Comparison of ENCODE assay signal across 22 cellular contexts in genomic region chr13:72293206-72293605, GRCh38.
"Had no signal": no experiment of that assay in that cellular context is flagged by ENCODE, and none has a peak within 500 bp of the region (broad histone marks: within the 10 kb centered on the region; RNA-seq: fewer than 3 reads in every experiment).

No MANE protein-coding gene starts in this region.

- H3K36me3 Mint-ChIP-seq: activated naive CD4-positive, alpha-beta T cell treated with anti-CD3 and anti-CD28 coated beads, Interleukin-2, amount 10 ng/mL, durations not matched to agents 7 days and 5 days had no signal

- H3K27me3 Mint-ChIP-seq: activated naive CD4-positive, alpha-beta T cell treated with anti-CD3 and anti-CD28 coated beads, Interleukin-2, amount 10 ng/mL, durations not matched to agents 7 days and 5 days; dendritic cell treated with granulocyte-macrophage colony-stimulating factor and Interleukin-4, amounts not matched to agents 40 ng/mL and 50 ng/mL, for 4 days; naive thymus-derived CD8-positive, alpha-beta T cell; stimulated activated naive CD8-positive, alpha-beta T cell treated with anti-CD3 and anti-CD28 coated beads, Interleukin-15, Interleukin-2, amounts not matched to agents 100 ng/mL and 50 ng/mL, for 24 hours had no signal

- H3K27ac Mint-ChIP-seq: activated naive CD4-positive, alpha-beta T cell treated with anti-CD3 and anti-CD28 coated beads, Interleukin-2, amount 10 ng/mL, durations not matched to agents 7 days and 5 days; dendritic cell treated with granulocyte-macrophage colony-stimulating factor and Interleukin-4, amounts not matched to agents 40 ng/mL and 50 ng/mL, for 4 days; immature natural killer cell; naive thymus-derived CD8-positive, alpha-beta T cell; stimulated activated naive CD8-positive, alpha-beta T cell treated with anti-CD3 and anti-CD28 coated beads, Interleukin-15, Interleukin-2, amounts not matched to agents 100 ng/mL and 50 ng/mL, for 24 hours; T-helper 1 cell treated with Interleukin-12 subunit alpha and Interleukin-12 subunit beta and Interleukin-4 antibody, amounts not matched to agents 30 μg/mL and 1 μg/mL, for 36 hours had no signal

- H3K4me3 ChIP-seq: ovary, psoas muscle, tibial nerve, uterus had no signal

- ATAC-seq: naive thymus-derived CD8-positive, alpha-beta T cell; psoas muscle; right cardiac atrium had no signal

- H3K4me3 Mint-ChIP-seq: activated naive CD4-positive, alpha-beta T cell treated with anti-CD3 and anti-CD28 coated beads, Interleukin-2, amount 10 ng/mL, durations not matched to agents 7 days and 5 days; dendritic cell treated with granulocyte-macrophage colony-stimulating factor and Interleukin-4, amounts not matched to agents 40 ng/mL and 50 ng/mL, for 4 days; immature natural killer cell; naive thymus-derived CD8-positive, alpha-beta T cell; stimulated activated naive CD8-positive, alpha-beta T cell treated with anti-CD3 and anti-CD28 coated beads, Interleukin-15, Interleukin-2, amounts not matched to agents 100 ng/mL and 50 ng/mL, for 24 hours; T-helper 1 cell treated with Interleukin-12 subunit alpha and Interleukin-12 subunit beta and Interleukin-4 antibody, amounts not matched to agents 30 μg/mL and 1 μg/mL, for 36 hours had no signal

- H3K4me1 Mint-ChIP-seq: activated naive CD4-positive, alpha-beta T cell treated with anti-CD3 and anti-CD28 coated beads, Interleukin-2, amount 10 ng/mL, durations not matched to agents 7 days and 5 days; naive thymus-derived CD8-positive, alpha-beta T cell had no signal

- DNase-seq: activated CD4-positive, alpha-beta T cell treated with anti-CD3 and anti-CD28 coated beads, Interleukin-2, amount 50 U/mL, for 1 hour; activated CD4-positive, CD25-positive, alpha-beta regulatory T cell treated with anti-CD3 and anti-CD28 coated beads, Interleukin-2, amount 50 U/mL, for 72 hours; activated CD8-positive, alpha-beta memory T cell treated with anti-CD3 and anti-CD28 coated beads for 24 hours; activated CD8-positive, alpha-beta memory T cell treated with anti-CD3 and anti-CD28 coated beads, Interleukin-2, amount 50 U/mL, for 48 hours; activated effector memory CD4-positive, alpha-beta T cell treated with Interleukin-2 at 50 U/mL for 16 hours; activated naive CD4-positive, alpha-beta T cell treated with anti-CD3 and anti-CD28 coated beads, Interleukin-2, amount 10 ng/mL, durations not matched to agents 7 days and 5 days; activated T-cell treated with anti-CD3 and anti-CD28 coated beads, Interleukin-2, amount 50 U/mL, for 48 hours; aorta; effector memory CD4-positive, alpha-beta T cell; immature natural killer cell; naive thymus-derived CD8-positive, alpha-beta T cell; ovary; psoas muscle; right cardiac atrium; small intestine; stimulated activated CD4-positive, alpha-beta T cell treated with anti-CD3 and anti-CD28 coated beads, Interleukin-15, amount 100 ng/mL, for 24 hours; stimulated activated CD4-positive, alpha-beta T cell treated with anti-CD3 and anti-CD28 coated beads, Interleukin-2, amount 100 ng/mL, for 48 hours; uterus had no signal
